ENCODE assay signal across 8 cellular contexts in genomic region chr1:47533176-47534039, GRCh38.
DNase-seq lines count a peak whose midpoint lies in the region; ATAC-seq and TF ChIP-seq lines count a peak whose summit lies in the region.

No MANE protein-coding gene starts in this region.

- peaks cover 14% of the 10 kb centered on the region for H3K9me3 Mint-ChIP-seq in activated CD4-positive, alpha-beta memory T cell treated with anti-CD3 and anti-CD28 coated beads for 36 hours
- peaks cover 4% of the 10 kb centered on the region for H3K9me3 Mint-ChIP-seq in activated CD4-positive, alpha-beta memory T cell treated with anti-CD3 and anti-CD28 coated beads, Interleukin-2, amount 10 ng/mL, durations not matched to agents 7 days and 5 days
- peaks cover 12% of the 10 kb centered on the region for H3K9me3 Mint-ChIP-seq in WTC11
- no peaks in the 10 kb centered on the region for H3K9me3 Mint-ChIP-seq in glutamatergic neuron (ENCODE audit: unreplicated experiment)

- no peak overlapping the region for H3K4me3 Mint-ChIP-seq in activated CD4-positive, alpha-beta memory T cell treated with anti-CD3 and anti-CD28 coated beads for 36 hours
- no peak overlapping the region for H3K4me3 Mint-ChIP-seq in activated CD4-positive, alpha-beta memory T cell treated with anti-CD3 and anti-CD28 coated beads, Interleukin-2, amount 10 ng/mL, durations not matched to agents 7 days and 5 days
- peak overlapping the region; percentile 78 for H3K4me3 Mint-ChIP-seq in WTC11
- H3K4me3 Mint-ChIP-seq in glutamatergic neuron (ENCODE audit: unreplicated experiment): peak overlapping the region; percentile 78

- H3K4me1 Mint-ChIP-seq in activated CD4-positive, alpha-beta memory T cell treated with anti-CD3 and anti-CD28 coated beads for 36 hours (ENCODE audit: low read depth): peaks cover 2% of the 10 kb centered on the region
- no peaks in the 10 kb centered on the region for H3K4me1 Mint-ChIP-seq in activated CD4-positive, alpha-beta memory T cell treated with anti-CD3 and anti-CD28 coated beads, Interleukin-2, amount 10 ng/mL, durations not matched to agents 7 days and 5 days
- H3K4me1 Mint-ChIP-seq in WTC11: peaks cover 33% of the 10 kb centered on the region
- H3K4me1 Mint-ChIP-seq in glutamatergic neuron (ENCODE audit: low read depth, unreplicated experiment): peaks cover 13% of the 10 kb centered on the region

- no peak overlapping the region for H3K27ac Mint-ChIP-seq in activated CD4-positive, alpha-beta memory T cell treated with anti-CD3 and anti-CD28 coated beads for 36 hours
- H3K27ac Mint-ChIP-seq in activated CD4-positive, alpha-beta memory T cell treated with anti-CD3 and anti-CD28 coated beads, Interleukin-2, amount 10 ng/mL, durations not matched to agents 7 days and 5 days: no peak overlapping the region
- peak overlapping the region; percentile 80; the same call in 1 of the 2 replicates for H3K27ac Mint-ChIP-seq in WTC11
- peak overlapping the region; percentile 48 for H3K27ac Mint-ChIP-seq in glutamatergic neuron (ENCODE audit: unreplicated experiment)

- intact Hi-C loops in activated CD4-positive, alpha-beta memory T cell treated with anti-CD3 and anti-CD28 coated beads for 36 hours (cut with micrococcal nuclease): no loop called here

- CTCF ChIA-PET in activated CD4-positive, alpha-beta memory T cell treated with anti-CD3 and anti-CD28 coated beads for 36 hours (lab: Charles Lee): no interaction called here
- CTCF ChIA-PET in activated CD4-positive, alpha-beta memory T cell treated with anti-CD3 and anti-CD28 coated beads, Interleukin-2, amount 10 ng/mL, durations not matched to agents 7 days and 5 days (lab: Charles Lee): no interaction called here
- CTCF ChIA-PET in WTC11 (lab: Charles Lee): interaction anchor here (0.8 to 3.2 kb wide), 13 partner anchors 13 to 193 kb away, joined by 3 to 20 read pairs (median 6); partner anchors contain the start of gene FOXD2

- ATAC-seq in WTC11 (peak; percentile 76), HG03108 (IDR thresholded peaks at IDR 0.05; ENCODE audit: unreplicated experiment) (no peak), GM18519 (IDR thresholded peaks at IDR 0.05; ENCODE audit: low FRiP score, unreplicated experiment) (no peak)

- H3K36me3 Mint-ChIP-seq in activated CD4-positive, alpha-beta memory T cell treated with anti-CD3 and anti-CD28 coated beads for 36 hours: peaks cover 2% of the 10 kb centered on the region
- no peaks in the 10 kb centered on the region for H3K36me3 Mint-ChIP-seq in activated CD4-positive, alpha-beta memory T cell treated with anti-CD3 and anti-CD28 coated beads, Interleukin-2, amount 10 ng/mL, durations not matched to agents 7 days and 5 days (ENCODE audit: low read depth)
- H3K36me3 Mint-ChIP-seq in WTC11 (peaks cover 6% of the 10 kb centered on the region), glutamatergic neuron (ENCODE audit: unreplicated experiment) (no peaks in the 10 kb centered on the region)

- peak; percentile 18 for DNase-seq in activated CD4-positive, alpha-beta memory T cell treated with anti-CD3 and anti-CD28 coated beads for 36 hours
- DNase-seq in activated CD4-positive, alpha-beta memory T cell treated with anti-CD3 and anti-CD28 coated beads, Interleukin-2, amount 10 ng/mL, durations not matched to agents 7 days and 5 days: no peak
- peak; percentile 73 for DNase-seq in WTC11 (ENCODE audit: low spot score)
- peak; percentile 66 for DNase-seq in glutamatergic neuron
- DNase-seq in non-pigmented ciliary epithelial cell (ENCODE audit: low read depth): peak; percentile 36
- DNase-seq in NCI-H2081 treated with DMSO at 0.1 percent for 48 hours (lab: John Stamatoyannopoulos, UW): no peak

- TF ChIP-seq CTCF in WTC11 (IDR thresholded peaks at IDR 0.05) (no peak), glutamatergic neuron (IDR thresholded peaks at IDR 0.05; ENCODE audit: partially characterized antibody, unreplicated experiment) (no peak)

- peaks cover 61% of the 10 kb centered on the region for H3K27me3 Mint-ChIP-seq in activated CD4-positive, alpha-beta memory T cell treated with anti-CD3 and anti-CD28 coated beads for 36 hours
- peaks cover 53% of the 10 kb centered on the region for H3K27me3 Mint-ChIP-seq in activated CD4-positive, alpha-beta memory T cell treated with anti-CD3 and anti-CD28 coated beads, Interleukin-2, amount 10 ng/mL, durations not matched to agents 7 days and 5 days
- peaks cover 33% of the 10 kb centered on the region for H3K27me3 Mint-ChIP-seq in WTC11 (ENCODE audit: low read depth)
- H3K27me3 Mint-ChIP-seq in glutamatergic neuron (ENCODE audit: unreplicated experiment): peaks cover 8% of the 10 kb centered on the region

- POLR2A ChIA-PET in activated CD4-positive, alpha-beta memory T cell treated with anti-CD3 and anti-CD28 coated beads for 36 hours (lab: Charles Lee): interaction anchor here (0.5 kb wide), 1 partner anchor 34 kb away, joined by 3 read pairs; no protein-coding TSS in a partner anchor
- POLR2A ChIA-PET in activated CD4-positive, alpha-beta memory T cell treated with anti-CD3 and anti-CD28 coated beads, Interleukin-2, amount 10 ng/mL, durations not matched to agents 7 days and 5 days (lab: Charles Lee): no interaction called here
- POLR2A ChIA-PET in WTC11 (lab: Charles Lee): no interaction called here

TF ChIP-seq in WTC11, 78 proteins besides CTCF, POLR2A, EP300 and RAD21:
- TF ChIP-seq ZNF263 (CRISPR knock-in tag; IDR thresholded peaks at IDR 0.05; ENCODE audit: low read depth): peak; percentile 99
- no peak for TF ChIP-seq RELA (CRISPR knock-in tag; IDR thresholded peaks at IDR 0.05; ENCODE audit: borderline replicate concordance)
- TF ChIP-seq ETV6 (CRISPR knock-in tag; IDR thresholded peaks at IDR 0.05): peak; percentile 59; the same call in 1 of the 2 replicates
- TF ChIP-seq SP1 (CRISPR knock-in tag; conservative IDR thresholded peaks at IDR 0.05): 0 out of 2 replicates have a peak, but pooled peaks have one; percentile 45
- no peak for TF ChIP-seq ERG (CRISPR knock-in tag; IDR thresholded peaks at IDR 0.05)
- TF ChIP-seq TP53 (CRISPR knock-in tag; IDR thresholded peaks at IDR 0.05): no peak
- TF ChIP-seq NR2C2 (CRISPR knock-in tag; IDR thresholded peaks at IDR 0.05): no peak
- TF ChIP-seq ELF4 (CRISPR knock-in tag; IDR thresholded peaks at IDR 0.05; ENCODE audit: low read depth): peak; percentile 78; the same call in 1 of the 2 replicates
- 0 out of 2 replicates have a peak, but pooled peaks have one; percentile 5 for TF ChIP-seq GTF2I (CRISPR knock-in tag; conservative IDR thresholded peaks at IDR 0.05)
- peak; percentile 50; the same call in 1 of the 2 replicates for TF ChIP-seq MAX (CRISPR knock-in tag; IDR thresholded peaks at IDR 0.05)

Comparison
In these comparisons a context has a peak if more than half of its experiments do, and no peak if none do; other contexts are left out.
1. DNase-seq: peak in activated CD4-positive, alpha-beta memory T cell treated with anti-CD3 and anti-CD28 coated beads for 36 hours (single experiment), WTC11 (single experiment), glutamatergic neuron (single experiment) and non-pigmented ciliary epithelial cell (single experiment); none in activated CD4-positive, alpha-beta memory T cell treated with anti-CD3 and anti-CD28 coated beads, Interleukin-2, amount 10 ng/mL, durations not matched to agents 7 days and 5 days (single experiment) and NCI-H2081 treated with DMSO at 0.1 percent for 48 hours (single experiment).
2. H3K27ac Mint-ChIP-seq: peak in WTC11 (single experiment) and glutamatergic neuron (single experiment); none in activated CD4-positive, alpha-beta memory T cell treated with anti-CD3 and anti-CD28 coated beads for 36 hours (single experiment) and activated CD4-positive, alpha-beta memory T cell treated with anti-CD3 and anti-CD28 coated beads, Interleukin-2, amount 10 ng/mL, durations not matched to agents 7 days and 5 days (single experiment).
3. H3K4me3 Mint-ChIP-seq: peak in WTC11 (single experiment) and glutamatergic neuron (single experiment); none in activated CD4-positive, alpha-beta memory T cell treated with anti-CD3 and anti-CD28 coated beads for 36 hours (single experiment) and activated CD4-positive, alpha-beta memory T cell treated with anti-CD3 and anti-CD28 coated beads, Interleukin-2, amount 10 ng/mL, durations not matched to agents 7 days and 5 days (single experiment).